20 cellular contexts compared by ENCODE assay signal in genomic region chr5:108905818-108906217, GRCh38.
DNase-seq lines count a peak whose midpoint lies in the region; ATAC-seq and TF ChIP-seq lines count a peak whose summit lies in the region.
"Had no signal": no experiment of that assay in that cellular context is flagged by ENCODE, and none has a peak within 500 bp of the region (broad histone marks: within the 10 kb centered on the region; RNA-seq: fewer than 3 reads in every experiment).

No MANE protein-coding gene starts in this region.

- CTCF ChIA-PET in CD4-positive, alpha-beta T cell (lab: Charles Lee) = no interaction called here

- DNase-seq in NCI-H82 (lab: John Stamatoyannopoulos, UW) (peak; percentile 2), NCI-H82 treated with DMSO at 0.1 percent for 48 hours (lab: John Stamatoyannopoulos, UW; ENCODE audit: unreplicated experiment) (no peak), amniotic epithelial cell (ENCODE audit: low read depth) (peak; percentile 39), fibroblast of the aortic adventitia (ENCODE audit: low read depth) (peak; percentile 17), GM13977 (ENCODE audit: low spot score) (no peak), NCI-H2227 treated with DMSO at 0.1 percent for 48 hours (lab: John Stamatoyannopoulos, UW) (no peak)
- DNase-seq in CD4-positive, alpha-beta T cell = no peak
- DNase-seq: ACHN, NCI-H1105, NCI-H146, NCI-H2029 treated with DMSO at 0.1 percent for 48 hours, NCI-H345, NCI-H524, NCI-H774, Peyer's patch, SJCRH30 had no signal

- no peak overlapping the region for H3K4me3 ChIP-seq in fibroblast of the aortic adventitia (ENCODE audit: low read depth, low read length)
- H3K4me3 ChIP-seq: Peyer's patch, SJCRH30 had no signal

- intact Hi-C loops in CD4-positive, alpha-beta T cell (cut with DNase I, micrococcal nuclease) = no loop called here

- TF ChIP-seq CTCF in fibroblast of the aortic adventitia (IDR thresholded peaks at IDR 0.05; ENCODE audit: insufficient read depth, low read length) (no peak), GM13977 (IDR thresholded peaks at IDR 0.05; ENCODE audit: extremely low read depth, insufficient read depth, missing control alignments) (no peak)
- TF ChIP-seq CTCF in CD4-positive, alpha-beta T cell (IDR thresholded peaks at IDR 0.05) = no peak

- no peaks in the 10 kb centered on the region for H3K27me3 ChIP-seq in CD4-positive, alpha-beta T cell (ENCODE audit: control insufficient read depth, insufficient read depth, low read length)
- H3K27me3 ChIP-seq: Peyer's patch, SJCRH30 had no signal

- POLR2A ChIA-PET in CD4-positive, alpha-beta T cell (lab: Charles Lee) = no interaction called here

- ATAC-seq in GM21367 (IDR thresholded peaks at IDR 0.05; ENCODE audit: unreplicated experiment) = no peak
- ATAC-seq in CD4-positive, alpha-beta T cell (ENCODE audit: poor library complexity) = no peak

- peaks cover 3% of the 10 kb centered on the region for H3K9me3 Mint-ChIP-seq in CD4-positive, alpha-beta T cell
- H3K9me3 Mint-ChIP-seq: IgD-negative memory B cell had no signal

- H3K4me1 Mint-ChIP-seq in CD4-positive, alpha-beta T cell (ENCODE audit: low read depth) = no peaks in the 10 kb centered on the region

- no peak overlapping the region for H3K27ac Mint-ChIP-seq in CD4-positive, alpha-beta T cell
- H3K27ac Mint-ChIP-seq: IgD-negative memory B cell had no signal

- no peaks in the 10 kb centered on the region for H3K9me3 ChIP-seq in CD4-positive, alpha-beta T cell (ENCODE audit: control insufficient read depth, low read length)
- H3K9me3 ChIP-seq: Peyer's patch, SJCRH30 had no signal

- H3K27ac ChIP-seq in CD4-positive, alpha-beta T cell (ENCODE audit: low read depth, low read length) = no peak overlapping the region
- H3K27ac ChIP-seq: 22Rv1, C4-2B, Peyer's patch, SJCRH30 had no signal

- no peak overlapping the region for H3K4me3 Mint-ChIP-seq in CD4-positive, alpha-beta T cell
- H3K4me3 Mint-ChIP-seq: IgD-negative memory B cell had no signal

- no peaks in the 10 kb centered on the region for H3K36me3 Mint-ChIP-seq in CD4-positive, alpha-beta T cell (ENCODE audit: low read depth)

- no peaks in the 10 kb centered on the region for H3K27me3 Mint-ChIP-seq in CD4-positive, alpha-beta T cell
- H3K27me3 Mint-ChIP-seq: IgD-negative memory B cell had no signal

- in situ Hi-C loops in GM13977 (cut with MboI; ENCODE audit: low pct_unique_long_range_greater_than_20kb, low sequenced_read_pairs, unreplicated experiment) = loop anchor here (25.0 kb wide), 3 partner anchors 219 to 556 kb away; no protein-coding TSS in a partner anchor

Comparison
In these comparisons a context has a peak if more than half of its experiments do, and no peak if none do; other contexts are left out.
1. DNase-seq: peak in NCI-H82 (single experiment), amniotic epithelial cell (single experiment) and fibroblast of the aortic adventitia (single experiment); none in NCI-H82 treated with DMSO at 0.1 percent for 48 hours (single experiment), GM13977 (single experiment), NCI-H2227 treated with DMSO at 0.1 percent for 48 hours (single experiment) and CD4-positive, alpha-beta T cell (0 of 10).